ENCODE assay signal across 9 cellular contexts in the genomic region with DNA sequence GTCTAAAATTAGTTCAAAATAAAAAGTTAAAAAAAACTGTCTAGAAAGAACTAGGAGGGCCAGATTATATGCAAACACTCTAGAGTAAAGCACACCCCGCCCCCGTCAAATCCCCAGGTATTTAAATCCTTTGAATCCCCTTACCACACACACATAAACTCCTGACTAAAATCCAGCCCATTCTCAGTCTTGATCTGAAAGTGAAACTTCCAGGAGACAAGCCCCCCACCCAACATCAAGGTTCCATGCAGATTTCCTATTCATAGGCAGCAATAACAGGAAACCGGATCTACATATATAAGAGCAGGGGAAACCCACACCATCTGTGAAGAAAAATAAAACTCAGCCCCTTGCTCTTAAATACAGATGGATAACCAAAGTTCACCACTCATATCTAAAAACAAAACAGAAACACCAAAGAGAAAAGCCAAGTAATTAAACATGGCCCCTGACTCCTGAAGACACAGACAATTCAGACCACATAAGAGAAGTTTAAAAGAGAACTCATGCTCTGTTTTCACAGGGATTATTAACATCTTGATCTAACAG. TPM values are rescaled to one million over a fixed set of nuclear protein-coding genes. Genes with fewer than 3 reads are reported as not detected.
DNase-seq lines count a peak whose midpoint lies in the region; ATAC-seq and TF ChIP-seq lines count a peak whose summit lies in the region.
"Had no signal": no experiment of that assay in that cellular context is flagged by ENCODE, and none has a peak within 500 bp of the region (broad histone marks: within the 10 kb centered on the region; RNA-seq: fewer than 3 reads in every experiment).

No MANE protein-coding gene starts in this region.

- DNase-seq in DMS 273 (lab: John Stamatoyannopoulos, UW; ENCODE audit: unreplicated experiment), result peak; percentile 18
- no peak for DNase-seq in DMS 273 treated with DMSO at 0.1 percent for 48 hours (lab: John Stamatoyannopoulos, UW)
- peak; percentile 50 for DNase-seq in activated CD4-positive, alpha-beta memory T cell treated with anti-CD3 and anti-CD28 coated beads for 36 hours
- peak; percentile 45 for DNase-seq in stimulated activated CD4-positive, alpha-beta T cell treated with anti-CD3 and anti-CD28 coated beads, Interleukin-4, amount 100 ng/mL, for 1 hour
- no peak for DNase-seq in SIG-M5 (lab: John Stamatoyannopoulos, UW)
- DNase-seq in colonic mucosa, result no peak

- no peaks in the 10 kb centered on the region for H3K9me3 ChIP-seq in colonic mucosa

- POLR2A ChIA-PET in activated CD4-positive, alpha-beta memory T cell treated with anti-CD3 and anti-CD28 coated beads for 36 hours (lab: Charles Lee), result no interaction called here

- CTCF ChIA-PET in activated CD4-positive, alpha-beta memory T cell treated with anti-CD3 and anti-CD28 coated beads for 36 hours (lab: Charles Lee), result no interaction called here

- no peaks in the 10 kb centered on the region for H3K36me3 ChIP-seq in colonic mucosa

- no peak overlapping the region for H3K4me3 ChIP-seq in colonic mucosa

- H3K4me1 Mint-ChIP-seq in activated CD4-positive, alpha-beta memory T cell treated with anti-CD3 and anti-CD28 coated beads for 36 hours (ENCODE audit: low read depth), result peaks cover 22% of the 10 kb centered on the region

- H3K4me3 Mint-ChIP-seq in activated CD4-positive, alpha-beta memory T cell treated with anti-CD3 and anti-CD28 coated beads for 36 hours, result peak overlapping the region; percentile 31

- no peak overlapping the region for H3K27ac ChIP-seq in colonic mucosa
- H3K27ac ChIP-seq: 22Rv1 had no signal

- H3K27me3 Mint-ChIP-seq in activated CD4-positive, alpha-beta memory T cell treated with anti-CD3 and anti-CD28 coated beads for 36 hours, result no peaks in the 10 kb centered on the region

- intact Hi-C loops in activated CD4-positive, alpha-beta memory T cell treated with anti-CD3 and anti-CD28 coated beads for 36 hours (cut with micrococcal nuclease), result loop anchor here (1.0 to 2.0 kb wide), 5 partner anchors 16 to 539 kb away; a partner anchor contains a TSS
- intact Hi-C loops in colonic mucosa (cut with DNase I), result no loop called here

- H3K36me3 Mint-ChIP-seq in activated CD4-positive, alpha-beta memory T cell treated with anti-CD3 and anti-CD28 coated beads for 36 hours, result no peaks in the 10 kb centered on the region

- H3K9me3 Mint-ChIP-seq in activated CD4-positive, alpha-beta memory T cell treated with anti-CD3 and anti-CD28 coated beads for 36 hours, result no peaks in the 10 kb centered on the region

- no peaks in the 10 kb centered on the region for H3K27me3 ChIP-seq in colonic mucosa

- no peaks in the 10 kb centered on the region for H3K4me1 ChIP-seq in colonic mucosa

- peak; percentile 93 for ATAC-seq in HG03039 (IDR thresholded peaks at IDR 0.05; ENCODE audit: unreplicated experiment)
- no peak for ATAC-seq in SK-N-SH treated with all-trans-retinoic acid at 6 μM for 48 hours

- peak overlapping the region; percentile 76 for H3K27ac Mint-ChIP-seq in activated CD4-positive, alpha-beta memory T cell treated with anti-CD3 and anti-CD28 coated beads for 36 hours

- no peak for TF ChIP-seq CTCF in colonic mucosa (IDR thresholded peaks at IDR 0.05)

- H3K9ac ChIP-seq in colonic mucosa (ENCODE audit: low read depth in 2 of 2, low read length in 2 of 2), result no peak overlapping the region

TF ChIP-seq in SK-N-SH treated with all-trans-retinoic acid at 6 μM for 48 hours, 23 proteins besides CTCF, POLR2A, EP300 and RAD21 (continues in another document):
- TF ChIP-seq TOX (CRISPR knock-in tag; IDR thresholded peaks at IDR 0.05; ENCODE audit: borderline replicate concordance) (no peak), BACH2 (CRISPR knock-in tag; IDR thresholded peaks at IDR 0.05; ENCODE audit: borderline replicate concordance) (no peak), ZFP3 (CRISPR knock-in tag; IDR thresholded peaks at IDR 0.05) (no peak), ZNF70 (CRISPR knock-in tag; IDR thresholded peaks at IDR 0.05) (no peak), GLIS3 (CRISPR knock-in tag; IDR thresholded peaks at IDR 0.05) (no peak), ESRRG (CRISPR knock-in tag; IDR thresholded peaks at IDR 0.05) (no peak), ARNTL (CRISPR knock-in tag; IDR thresholded peaks at IDR 0.05; ENCODE audit: borderline replicate concordance, low read depth) (no peak), ZNF8 (CRISPR knock-in tag; IDR thresholded peaks at IDR 0.05) (no peak), OSR1 (CRISPR knock-in tag; IDR thresholded peaks at IDR 0.05) (no peak), ZNF565 (CRISPR knock-in tag; conservative IDR thresholded peaks at IDR 0.05; ENCODE audit: low read depth) (no peak), TCF4 (CRISPR knock-in tag; IDR thresholded peaks at IDR 0.05; ENCODE audit: borderline replicate concordance) (no peak), CSDC2 (CRISPR knock-in tag; IDR thresholded peaks at IDR 0.05) (no peak), RARB (CRISPR knock-in tag; IDR thresholded peaks at IDR 0.05) (no peak), PPARA (CRISPR knock-in tag; IDR thresholded peaks at IDR 0.05; ENCODE audit: borderline replicate concordance) (no peak)
- TF ChIP-seq, protein P1, sequence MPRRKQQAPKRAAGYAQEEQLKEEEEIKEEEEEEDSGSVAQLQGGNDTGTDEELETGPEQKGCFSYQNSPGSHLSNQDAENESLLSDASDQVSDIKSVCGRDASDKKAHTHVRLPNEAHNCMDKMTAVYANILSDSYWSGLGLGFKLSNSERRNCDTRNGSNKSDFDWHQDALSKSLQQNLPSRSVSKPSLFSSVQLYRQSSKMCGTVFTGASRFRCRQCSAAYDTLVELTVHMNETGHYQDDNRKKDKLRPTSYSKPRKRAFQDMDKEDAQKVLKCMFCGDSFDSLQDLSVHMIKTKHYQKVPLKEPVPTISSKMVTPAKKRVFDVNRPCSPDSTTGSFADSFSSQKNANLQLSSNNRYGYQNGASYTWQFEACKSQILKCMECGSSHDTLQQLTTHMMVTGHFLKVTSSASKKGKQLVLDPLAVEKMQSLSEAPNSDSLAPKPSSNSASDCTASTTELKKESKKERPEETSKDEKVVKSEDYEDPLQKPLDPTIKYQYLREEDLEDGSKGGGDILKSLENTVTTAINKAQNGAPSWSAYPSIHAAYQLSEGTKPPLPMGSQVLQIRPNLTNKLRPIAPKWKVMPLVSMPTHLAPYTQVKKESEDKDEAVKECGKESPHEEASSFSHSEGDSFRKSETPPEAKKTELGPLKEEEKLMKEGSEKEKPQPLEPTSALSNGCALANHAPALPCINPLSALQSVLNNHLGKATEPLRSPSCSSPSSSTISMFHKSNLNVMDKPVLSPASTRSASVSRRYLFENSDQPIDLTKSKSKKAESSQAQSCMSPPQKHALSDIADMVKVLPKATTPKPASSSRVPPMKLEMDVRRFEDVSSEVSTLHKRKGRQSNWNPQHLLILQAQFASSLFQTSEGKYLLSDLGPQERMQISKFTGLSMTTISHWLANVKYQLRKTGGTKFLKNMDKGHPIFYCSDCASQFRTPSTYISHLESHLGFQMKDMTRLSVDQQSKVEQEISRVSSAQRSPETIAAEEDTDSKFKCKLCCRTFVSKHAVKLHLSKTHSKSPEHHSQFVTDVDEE (CRISPR knock-in tag; IDR thresholded peaks at IDR 0.05), result no peak
- TF ChIP-seq, protein P2, sequence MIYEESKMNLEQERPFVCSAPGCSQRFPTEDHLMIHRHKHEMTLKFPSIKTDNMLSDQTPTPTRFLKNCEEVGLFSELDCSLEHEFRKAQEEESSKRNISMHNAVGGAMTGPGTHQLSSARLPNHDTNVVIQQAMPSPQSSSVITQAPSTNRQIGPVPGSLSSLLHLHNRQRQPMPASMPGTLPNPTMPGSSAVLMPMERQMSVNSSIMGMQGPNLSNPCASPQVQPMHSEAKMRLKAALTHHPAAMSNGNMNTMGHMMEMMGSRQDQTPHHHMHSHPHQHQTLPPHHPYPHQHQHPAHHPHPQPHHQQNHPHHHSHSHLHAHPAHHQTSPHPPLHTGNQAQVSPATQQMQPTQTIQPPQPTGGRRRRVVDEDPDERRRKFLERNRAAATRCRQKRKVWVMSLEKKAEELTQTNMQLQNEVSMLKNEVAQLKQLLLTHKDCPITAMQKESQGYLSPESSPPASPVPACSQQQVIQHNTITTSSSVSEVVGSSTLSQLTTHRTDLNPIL (CRISPR knock-in tag; IDR thresholded peaks at IDR 0.05; ENCODE audit: low read depth), result no peak
- TF ChIP-seq, protein P3, sequence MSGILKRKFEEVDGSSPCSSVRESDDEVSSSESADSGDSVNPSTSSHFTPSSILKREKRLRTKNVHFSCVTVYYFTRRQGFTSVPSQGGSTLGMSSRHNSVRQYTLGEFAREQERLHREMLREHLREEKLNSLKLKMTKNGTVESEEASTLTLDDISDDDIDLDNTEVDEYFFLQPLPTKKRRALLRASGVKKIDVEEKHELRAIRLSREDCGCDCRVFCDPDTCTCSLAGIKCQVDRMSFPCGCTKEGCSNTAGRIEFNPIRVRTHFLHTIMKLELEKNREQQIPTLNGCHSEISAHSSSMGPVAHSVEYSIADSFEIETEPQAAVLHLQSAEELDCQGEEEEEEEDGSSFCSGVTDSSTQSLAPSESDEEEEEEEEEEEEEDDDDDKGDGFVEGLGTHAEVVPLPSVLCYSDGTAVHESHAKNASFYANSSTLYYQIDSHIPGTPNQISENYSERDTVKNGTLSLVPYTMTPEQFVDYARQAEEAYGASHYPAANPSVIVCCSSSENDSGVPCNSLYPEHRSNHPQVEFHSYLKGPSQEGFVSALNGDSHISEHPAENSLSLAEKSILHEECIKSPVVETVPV (CRISPR knock-in tag; IDR thresholded peaks at IDR 0.05), result no peak
- TF ChIP-seq, protein P4, sequence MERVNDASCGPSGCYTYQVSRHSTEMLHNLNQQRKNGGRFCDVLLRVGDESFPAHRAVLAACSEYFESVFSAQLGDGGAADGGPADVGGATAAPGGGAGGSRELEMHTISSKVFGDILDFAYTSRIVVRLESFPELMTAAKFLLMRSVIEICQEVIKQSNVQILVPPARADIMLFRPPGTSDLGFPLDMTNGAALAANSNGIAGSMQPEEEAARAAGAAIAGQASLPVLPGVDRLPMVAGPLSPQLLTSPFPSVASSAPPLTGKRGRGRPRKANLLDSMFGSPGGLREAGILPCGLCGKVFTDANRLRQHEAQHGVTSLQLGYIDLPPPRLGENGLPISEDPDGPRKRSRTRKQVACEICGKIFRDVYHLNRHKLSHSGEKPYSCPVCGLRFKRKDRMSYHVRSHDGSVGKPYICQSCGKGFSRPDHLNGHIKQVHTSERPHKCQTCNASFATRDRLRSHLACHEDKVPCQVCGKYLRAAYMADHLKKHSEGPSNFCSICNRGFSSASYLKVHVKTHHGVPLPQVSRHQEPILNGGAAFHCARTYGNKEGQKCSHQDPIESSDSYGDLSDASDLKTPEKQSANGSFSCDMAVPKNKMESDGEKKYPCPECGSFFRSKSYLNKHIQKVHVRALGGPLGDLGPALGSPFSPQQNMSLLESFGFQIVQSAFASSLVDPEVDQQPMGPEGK (CRISPR knock-in tag; IDR thresholded peaks at IDR 0.05; ENCODE audit: borderline replicate concordance), result no peak

RNA-seq across cellular contexts. Expression of a gene that starts 42.3 kb away (rescaled TPM):
- total RNA-seq in activated CD4-positive, alpha-beta memory T cell treated with anti-CD3 and anti-CD28 coated beads for 36 hours, result 1 to 10 TPM; 4.0 to 4.4 TPM
- total RNA-seq in colonic mucosa, result 10 to 100 TPM; 32.5 to 33.7 TPM

Comparison
In these comparisons a context has a peak if more than half of its experiments do, and no peak if none do; other contexts are left out.
1. DNase-seq: peak in DMS 273 (single experiment), activated CD4-positive, alpha-beta memory T cell treated with anti-CD3 and anti-CD28 coated beads for 36 hours (single experiment) and stimulated activated CD4-positive, alpha-beta T cell treated with anti-CD3 and anti-CD28 coated beads, Interleukin-4, amount 100 ng/mL, for 1 hour (single experiment); none in DMS 273 treated with DMSO at 0.1 percent for 48 hours (single experiment), SIG-M5 (single experiment) and colonic mucosa (single experiment).
2. RNA of a gene that starts 42.3 kb away (total RNA-seq): 32.5 to 33.7 TPM in colonic mucosa; 4.0 to 4.4 TPM in activated CD4-positive, alpha-beta memory T cell treated with anti-CD3 and anti-CD28 coated beads for 36 hours; every median in the first group is over 4 times any median in the second.